In genomic region chr3:36941162-36941561, GRCh38 we compare ENCODE assay signal across 22 cellular contexts.
"Had no signal": no experiment of that assay in that cellular context is flagged by ENCODE, and none has a peak within 500 bp of the region (broad histone marks: within the 10 kb centered on the region; RNA-seq: fewer than 3 reads in every experiment).

No MANE protein-coding gene starts in this region.

- H3K27me3 ChIP-seq: sigmoid colon, stomach, upper lobe of left lung had no signal

- ATAC-seq: activated CD4-positive, CD25-positive, alpha-beta regulatory T cell treated with anti-CD3 and anti-CD28 coated beads, Interleukin-2, amount 50 U/mL, for 24 hours; activated CD8-positive, alpha-beta T cell treated with anti-CD3 and anti-CD28 coated beads for 36 hours; left ventricle myocardium superior; stimulated activated memory B cell treated with anti-CD40 and anti-IgM and Interleukin-4, amounts not matched to agents 10 μg/mL and 1 μg/mL and 100 μg/mL, for 72 hours had no signal

- H3K36me3 ChIP-seq: sigmoid colon, stomach, upper lobe of left lung had no signal

- H3K4me2 ChIP-seq: SK-N-SH, smooth muscle cell had no signal

- H3K4me3 ChIP-seq: sigmoid colon, smooth muscle cell, stomach, upper lobe of left lung had no signal

- H3K27ac ChIP-seq: sigmoid colon, stomach, VCaP had no signal

- H3K27me3 Mint-ChIP-seq: activated CD8-positive, alpha-beta T cell treated with anti-CD3 and anti-CD28 coated beads for 36 hours; activated naive CD8-positive, alpha-beta T cell; stimulated activated memory B cell treated with anti-CD40 and anti-IgM and Interleukin-4, amounts not matched to agents 10 μg/mL and 1 μg/mL and 100 μg/mL, for 72 hours had no signal

- FAIRE-seq: frontal cortex had no signal

- H3K9ac ChIP-seq: SK-N-SH had no signal

- H3K27ac Mint-ChIP-seq: activated CD4-positive, alpha-beta T cell treated with anti-CD3 and anti-CD28 coated beads, Interleukin-2, amount 10 ng/mL, durations not matched to agents 7 days and 5 days; activated CD8-positive, alpha-beta T cell treated with anti-CD3 and anti-CD28 coated beads for 36 hours; activated naive CD8-positive, alpha-beta T cell; dendritic cell treated with granulocyte-macrophage colony-stimulating factor and Interleukin-4, amounts not matched to agents 40 ng/mL and 50 ng/mL, for 4 days; stimulated activated memory B cell treated with anti-CD40 and anti-IgM and Interleukin-4, amounts not matched to agents 10 μg/mL and 1 μg/mL and 100 μg/mL, for 72 hours had no signal

- DNase-seq: activated CD4-positive, alpha-beta T cell treated with anti-CD3 and anti-CD28 coated beads, Interleukin-2, amount 10 ng/mL, durations not matched to agents 7 days and 5 days; activated CD8-positive, alpha-beta T cell treated with anti-CD3 and anti-CD28 coated beads for 36 hours; activated T-cell treated with anti-CD3 and anti-CD28 coated beads, Interleukin-2, amount 50 U/mL, for 1 hour; amniotic stem cell; effector CD4-positive, alpha-beta T cell; glutamatergic neuron; hypothalamus; left ventricle myocardium superior; nucleus accumbens; posterior cingulate gyrus; sigmoid colon; SK-N-SH; stimulated activated CD4-positive, alpha-beta T cell treated with anti-CD3 and anti-CD28 coated beads, Interleukin-15, amount 100 ng/mL, for 24 hours; stomach had no signal

- H3K9me3 Mint-ChIP-seq: dendritic cell treated with granulocyte-macrophage colony-stimulating factor and Interleukin-4, amounts not matched to agents 40 ng/mL and 50 ng/mL, for 4 days; stimulated activated memory B cell treated with anti-CD40 and anti-IgM and Interleukin-4, amounts not matched to agents 10 μg/mL and 1 μg/mL and 100 μg/mL, for 72 hours had no signal

- H3K9me3 ChIP-seq: sigmoid colon, SK-N-SH, stomach, upper lobe of left lung had no signal

- H3K4me3 Mint-ChIP-seq: activated CD4-positive, alpha-beta T cell treated with anti-CD3 and anti-CD28 coated beads, Interleukin-2, amount 10 ng/mL, durations not matched to agents 7 days and 5 days; activated CD8-positive, alpha-beta T cell treated with anti-CD3 and anti-CD28 coated beads for 36 hours; activated naive CD8-positive, alpha-beta T cell; dendritic cell treated with granulocyte-macrophage colony-stimulating factor and Interleukin-4, amounts not matched to agents 40 ng/mL and 50 ng/mL, for 4 days; stimulated activated memory B cell treated with anti-CD40 and anti-IgM and Interleukin-4, amounts not matched to agents 10 μg/mL and 1 μg/mL and 100 μg/mL, for 72 hours had no signal
